ENCODE assay signal across 23 cellular contexts in the genomic region with DNA sequence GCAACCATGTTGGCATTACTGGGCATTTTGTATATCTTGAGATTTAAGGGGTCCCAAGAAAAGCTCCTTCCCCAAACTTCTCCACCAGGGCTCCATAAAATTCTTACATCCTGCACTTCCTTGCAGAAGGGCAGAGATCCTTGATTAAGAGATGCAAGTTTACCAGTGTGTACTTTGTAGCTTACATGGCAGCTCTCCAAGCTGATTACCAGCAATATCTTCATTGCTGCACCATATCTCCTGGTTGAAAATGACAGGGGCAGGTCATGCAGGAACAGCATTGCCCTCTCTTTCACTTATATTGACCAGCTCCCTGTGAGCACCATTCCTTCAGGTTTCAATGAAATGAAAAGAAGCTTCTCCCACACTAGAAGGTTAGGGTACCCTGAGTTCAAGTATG.
"Had no signal": no experiment of that assay in that cellular context is flagged by ENCODE, and none has a peak within 500 bp of the region (broad histone marks: within the 10 kb centered on the region; RNA-seq: fewer than 3 reads in every experiment).

No MANE protein-coding gene starts in this region.

- DNase-seq: activated CD4-positive, alpha-beta memory T cell treated with anti-CD3 and anti-CD28 coated beads, Interleukin-2, amount 10 ng/mL, durations not matched to agents 7 days and 5 days; activated CD4-positive, alpha-beta T cell treated with anti-CD3 and anti-CD28 coated beads for 36 hours; activated CD4-positive, alpha-beta T cell treated with anti-CD3 and anti-CD28 coated beads, Interleukin-2, amount 50 U/mL, for 1 hour; activated gamma-delta T cell; activated naive CD4-positive, alpha-beta T cell treated with anti-CD3 and anti-CD28 coated beads for 36 hours; activated naive CD8-positive, alpha-beta T cell treated with anti-CD3 and anti-CD28 coated beads for 36 hours; activated T-cell treated with anti-CD3 and anti-CD28 coated beads for 4 hours; activated T-cell treated with anti-CD3 and anti-CD28 coated beads, Interleukin-2, amount 50 U/mL, for 48 hours; anterior cingulate cortex; KG1; NCI-H1105; NCI-H1436 treated with DMSO at 0.1 percent for 48 hours; NCI-H2029; NCI-H2107; NCI-H345; NCI-H510A; NCI-H526 treated with DMSO at 0.1 percent for 48 hours; NCI-H82; SIG-M5; T-cell; WERI-Rb-1 had no signal

- H3K36me3 Mint-ChIP-seq: activated naive CD8-positive, alpha-beta T cell treated with anti-CD3 and anti-CD28 coated beads for 36 hours; IgD-negative memory B cell; T-cell had no signal

- H3K27ac Mint-ChIP-seq: activated CD4-positive, alpha-beta memory T cell treated with anti-CD3 and anti-CD28 coated beads, Interleukin-2, amount 10 ng/mL, durations not matched to agents 7 days and 5 days; activated CD4-positive, alpha-beta T cell treated with anti-CD3 and anti-CD28 coated beads for 36 hours; activated naive CD4-positive, alpha-beta T cell treated with anti-CD3 and anti-CD28 coated beads for 36 hours; activated naive CD8-positive, alpha-beta T cell treated with anti-CD3 and anti-CD28 coated beads for 36 hours; activated T-helper 17 cell treated with anti-CD3 and anti-CD28 coated beads, Interleukin-2, amount 50 U/mL, for 72 hours; IgD-negative memory B cell; T-cell had no signal

- H3K36me3 ChIP-seq: WERI-Rb-1 had no signal

- ATAC-seq: activated CD4-positive, alpha-beta T cell treated with anti-CD3 and anti-CD28 coated beads for 36 hours; activated T-helper 17 cell treated with anti-CD3 and anti-CD28 coated beads, Interleukin-2, amount 50 U/mL, for 72 hours; T-cell had no signal

- H3K4me1 Mint-ChIP-seq: activated CD4-positive, alpha-beta memory T cell treated with anti-CD3 and anti-CD28 coated beads, Interleukin-2, amount 10 ng/mL, durations not matched to agents 7 days and 5 days; activated CD4-positive, alpha-beta T cell treated with anti-CD3 and anti-CD28 coated beads for 36 hours; activated naive CD8-positive, alpha-beta T cell treated with anti-CD3 and anti-CD28 coated beads for 36 hours; activated T-helper 17 cell treated with anti-CD3 and anti-CD28 coated beads, Interleukin-2, amount 50 U/mL, for 72 hours; IgD-negative memory B cell; T-cell had no signal

- H3K9me3 Mint-ChIP-seq: activated naive CD4-positive, alpha-beta T cell treated with anti-CD3 and anti-CD28 coated beads for 36 hours had no signal

- H3K27ac ChIP-seq: WERI-Rb-1 had no signal

- H3K27me3 Mint-ChIP-seq: activated CD4-positive, alpha-beta memory T cell treated with anti-CD3 and anti-CD28 coated beads, Interleukin-2, amount 10 ng/mL, durations not matched to agents 7 days and 5 days; activated CD4-positive, alpha-beta T cell treated with anti-CD3 and anti-CD28 coated beads for 36 hours; IgD-negative memory B cell had no signal

- H3K4me3 Mint-ChIP-seq: activated CD4-positive, alpha-beta memory T cell treated with anti-CD3 and anti-CD28 coated beads, Interleukin-2, amount 10 ng/mL, durations not matched to agents 7 days and 5 days; activated CD4-positive, alpha-beta T cell treated with anti-CD3 and anti-CD28 coated beads for 36 hours; activated naive CD4-positive, alpha-beta T cell treated with anti-CD3 and anti-CD28 coated beads for 36 hours; activated naive CD8-positive, alpha-beta T cell treated with anti-CD3 and anti-CD28 coated beads for 36 hours; activated T-helper 17 cell treated with anti-CD3 and anti-CD28 coated beads, Interleukin-2, amount 50 U/mL, for 72 hours; IgD-negative memory B cell; T-cell had no signal
